In the genomic region with DNA sequence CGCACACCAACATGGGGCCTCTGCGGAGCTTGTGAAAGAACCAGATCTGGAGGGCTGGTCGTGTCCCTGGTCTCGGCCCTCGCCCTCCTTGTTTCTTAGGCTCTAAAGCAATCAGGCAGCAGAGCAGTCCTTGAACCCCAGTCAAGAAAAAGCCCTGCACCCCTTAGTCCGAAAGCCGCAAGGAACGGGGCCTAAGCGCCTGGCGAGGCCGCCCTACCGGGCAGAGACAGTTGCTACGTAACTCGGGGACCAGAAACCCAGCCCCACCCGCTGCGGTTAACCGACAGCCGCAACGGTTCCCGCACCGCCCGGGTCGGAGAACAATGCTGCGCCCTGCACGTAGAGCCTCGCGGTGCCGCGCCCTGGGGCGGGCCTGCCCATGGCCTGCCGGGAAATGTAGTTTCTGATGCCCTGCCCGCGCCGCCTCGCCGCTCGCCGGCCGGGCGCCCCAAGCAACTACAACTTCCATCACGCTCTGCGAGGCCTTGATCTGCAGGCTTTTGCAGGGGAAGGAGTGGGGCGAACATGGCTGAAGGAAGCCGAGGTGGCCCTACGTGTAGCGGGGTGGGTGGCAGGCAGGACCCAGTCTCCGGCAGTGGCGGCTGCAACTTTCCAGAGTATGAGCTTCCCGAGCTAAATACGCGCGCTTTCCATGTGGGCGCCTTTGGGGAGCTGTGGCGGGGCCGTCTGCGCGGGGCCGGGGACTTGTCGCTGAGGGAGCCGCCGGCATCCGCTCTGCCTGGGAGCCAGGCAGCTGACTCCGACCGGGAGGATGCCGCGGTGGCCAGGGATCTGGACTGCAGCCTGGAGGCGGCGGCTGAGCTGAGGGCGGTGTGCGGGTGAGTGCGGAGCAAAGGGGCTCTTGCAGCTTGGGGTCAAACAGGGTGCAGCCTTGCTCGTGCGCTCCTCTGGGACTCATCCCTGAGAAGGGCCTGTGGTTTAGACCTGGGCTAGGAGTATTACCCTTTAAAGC, we compare ENCODE assay signal across 1 cellular context.
TF ChIP-seq lines count a peak whose summit lies in the region.

A gene (plus strand): TSS at position 522 of the 973 bp plus-strand sequence. CDS start 4 bp downstream, at position 526.

TF ChIP-seq in K562, 482 proteins besides CTCF, POLR2A, EP300 and RAD21 (continued from another document and continues in another):
- TF ChIP-seq, protein P1, sequence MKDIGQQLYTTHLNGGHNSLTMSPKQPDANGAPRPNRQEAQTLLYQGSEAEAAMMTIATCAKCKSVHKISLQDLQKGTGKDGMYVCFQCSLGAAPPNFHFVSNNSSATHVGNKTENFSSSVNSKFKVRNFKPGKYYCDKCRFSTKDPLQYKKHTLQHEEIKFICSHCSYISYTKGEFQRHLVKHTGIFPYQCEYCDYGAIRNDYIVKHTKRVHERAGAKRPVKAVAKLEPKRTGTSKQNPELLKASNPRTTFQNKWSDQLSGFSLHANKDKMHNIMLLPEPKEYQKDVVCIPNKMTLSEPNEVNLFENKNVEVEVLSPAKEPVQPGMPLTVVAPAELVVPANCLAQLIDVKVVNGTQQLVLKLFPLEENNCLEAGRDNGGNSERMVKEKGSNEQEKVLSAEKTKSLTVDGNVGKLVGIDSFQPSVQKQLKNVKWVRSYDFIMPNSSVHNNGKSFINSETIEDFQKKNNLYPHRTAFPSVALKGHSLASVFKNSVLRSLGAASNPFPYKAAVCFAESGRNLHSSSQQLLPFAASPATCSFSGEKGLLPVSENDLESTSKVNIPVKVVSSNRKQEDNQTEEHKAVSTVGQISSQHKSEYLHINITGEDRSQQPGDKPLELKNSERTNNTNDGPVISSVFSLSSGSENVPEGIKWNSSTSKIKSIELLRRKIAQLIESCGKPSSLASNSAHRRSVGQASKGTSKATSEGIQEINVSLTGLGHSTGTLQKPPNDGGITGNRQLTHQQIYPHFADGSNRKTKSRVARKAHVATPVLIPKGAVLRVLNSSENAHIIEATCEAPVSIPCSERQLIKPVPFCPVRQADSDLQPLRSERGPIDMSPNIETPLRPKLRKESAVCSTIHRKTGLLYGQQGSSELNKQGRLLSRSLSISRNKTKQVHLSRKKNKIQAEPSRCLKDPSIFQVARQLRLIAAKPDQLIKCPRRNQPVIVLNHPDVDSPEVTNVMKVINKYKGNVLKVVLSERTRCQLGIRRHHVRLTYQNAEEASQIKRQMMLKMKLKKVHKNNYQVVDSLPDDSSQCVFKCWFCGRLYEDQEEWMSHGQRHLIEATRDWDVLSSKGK (CRISPR knock-in tag; IDR thresholded peaks at IDR 0.05): no peak
- TF ChIP-seq TCF3 (CRISPR knock-in tag; IDR thresholded peaks at IDR 0.05) (0 out of 2 replicates have a peak, but pooled peaks have one; percentile 16), FOXA1 (IDR thresholded peaks at IDR 0.05; ENCODE audit: borderline replicate concordance) (no peak), GABPB1 (CRISPR knock-in tag; IDR thresholded peaks at IDR 0.05) (0 out of 2 replicates have a peak, but pooled peaks have one; percentile 41), ZNF24 (IDR thresholded peaks at IDR 0.05) (0 out of 2 replicates have a peak, but pooled peaks have one; percentile 63), NRF1 (conservative IDR thresholded peaks at IDR 0.05 in 1 of 2, IDR thresholded peaks at IDR 0.05 in 1 of 2) (peak; percentile 70 to 77), RBFOX2 (IDR thresholded peaks at IDR 0.05; ENCODE audit: low read depth, low read length) (peak; percentile 84), SUPT5H (IDR thresholded peaks at IDR 0.05) (peak; percentile 63; the same call in 1 of the 2 replicates), TOE1 (IDR thresholded peaks at IDR 0.05; ENCODE audit: borderline replicate concordance) (no peak), TOE1 (CRISPR knock-in tag; IDR thresholded peaks at IDR 0.05; ENCODE audit: borderline replicate concordance, low read depth) (no peak), MYC (IDR thresholded peaks at IDR 0.05; ENCODE audit: low read depth, low read length) (peak; percentile 80; the same call in 1 of the 2 replicates), MYC (CRISPR knock-in tag; IDR thresholded peaks at IDR 0.05; ENCODE audit: borderline replicate concordance, low read depth) (no peak), RBM14 (IDR thresholded peaks at IDR 0.05; ENCODE audit: borderline replicate concordance, insufficient read depth, low read depth, low read length) (no peak), ATF7 (IDR thresholded peaks at IDR 0.05) (peak; percentile 73), PCBP2 (IDR thresholded peaks at IDR 0.05; ENCODE audit: low read depth, low read length, poor library complexity, severe bottlenecking) (no peak), C11orf30 (IDR thresholded peaks at IDR 0.05; ENCODE audit: low read depth) (peak; percentile 50), SRSF9 (IDR thresholded peaks at IDR 0.05; ENCODE audit: borderline replicate concordance, low read depth, low read length) (no peak), SMARCA5 (IDR thresholded peaks at IDR 0.05) (no peak), SP2 (IDR thresholded peaks at IDR 0.05; ENCODE audit: extremely low read depth, low read depth, low read length, poor library complexity, severe bottlenecking) (no peak), TAF7 (tag; IDR thresholded peaks at IDR 0.05) (peak; percentile 62; the same call in 1 of the 2 replicates), HMG20B (CRISPR knock-in tag; IDR thresholded peaks at IDR 0.05) (no peak), RBM22 (IDR thresholded peaks at IDR 0.05; ENCODE audit: low read depth, low read length, poor library complexity, severe bottlenecking) (no peak), FOS (IDR thresholded peaks at IDR 0.05; ENCODE audit: extremely low read depth, insufficient read length) (no peak), ZNF311 (CRISPR knock-in tag; IDR thresholded peaks at IDR 0.05) (no peak), NR2C2 (CRISPR knock-in tag; IDR thresholded peaks at IDR 0.05) (no peak), NR2C2 (tag; IDR thresholded peaks at IDR 0.05) (peak; percentile 89), CHD2 (IDR thresholded peaks at IDR 0.05; ENCODE audit: low read depth, low read length) (peak; percentile 88), NCOA1 (IDR thresholded peaks at IDR 0.05; ENCODE audit: low read depth) (no peak)
- TF ChIP-seq, protein P2, sequence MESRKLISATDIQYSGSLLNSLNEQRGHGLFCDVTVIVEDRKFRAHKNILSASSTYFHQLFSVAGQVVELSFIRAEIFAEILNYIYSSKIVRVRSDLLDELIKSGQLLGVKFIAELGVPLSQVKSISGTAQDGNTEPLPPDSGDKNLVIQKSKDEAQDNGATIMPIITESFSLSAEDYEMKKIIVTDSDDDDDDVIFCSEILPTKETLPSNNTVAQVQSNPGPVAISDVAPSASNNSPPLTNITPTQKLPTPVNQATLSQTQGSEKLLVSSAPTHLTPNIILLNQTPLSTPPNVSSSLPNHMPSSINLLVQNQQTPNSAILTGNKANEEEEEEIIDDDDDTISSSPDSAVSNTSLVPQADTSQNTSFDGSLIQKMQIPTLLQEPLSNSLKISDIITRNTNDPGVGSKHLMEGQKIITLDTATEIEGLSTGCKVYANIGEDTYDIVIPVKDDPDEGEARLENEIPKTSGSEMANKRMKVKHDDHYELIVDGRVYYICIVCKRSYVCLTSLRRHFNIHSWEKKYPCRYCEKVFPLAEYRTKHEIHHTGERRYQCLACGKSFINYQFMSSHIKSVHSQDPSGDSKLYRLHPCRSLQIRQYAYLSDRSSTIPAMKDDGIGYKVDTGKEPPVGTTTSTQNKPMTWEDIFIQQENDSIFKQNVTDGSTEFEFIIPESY (CRISPR knock-in tag; IDR thresholded peaks at IDR 0.05): peak; percentile 79
- TF ChIP-seq, protein P3, sequence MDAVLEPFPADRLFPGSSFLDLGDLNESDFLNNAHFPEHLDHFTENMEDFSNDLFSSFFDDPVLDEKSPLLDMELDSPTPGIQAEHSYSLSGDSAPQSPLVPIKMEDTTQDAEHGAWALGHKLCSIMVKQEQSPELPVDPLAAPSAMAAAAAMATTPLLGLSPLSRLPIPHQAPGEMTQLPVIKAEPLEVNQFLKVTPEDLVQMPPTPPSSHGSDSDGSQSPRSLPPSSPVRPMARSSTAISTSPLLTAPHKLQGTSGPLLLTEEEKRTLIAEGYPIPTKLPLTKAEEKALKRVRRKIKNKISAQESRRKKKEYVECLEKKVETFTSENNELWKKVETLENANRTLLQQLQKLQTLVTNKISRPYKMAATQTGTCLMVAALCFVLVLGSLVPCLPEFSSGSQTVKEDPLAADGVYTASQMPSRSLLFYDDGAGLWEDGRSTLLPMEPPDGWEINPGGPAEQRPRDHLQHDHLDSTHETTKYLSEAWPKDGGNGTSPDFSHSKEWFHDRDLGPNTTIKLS (IDR thresholded peaks at IDR 0.05; ENCODE audit: borderline replicate concordance, low read depth): peak; percentile 80
- TF ChIP-seq, protein P4, sequence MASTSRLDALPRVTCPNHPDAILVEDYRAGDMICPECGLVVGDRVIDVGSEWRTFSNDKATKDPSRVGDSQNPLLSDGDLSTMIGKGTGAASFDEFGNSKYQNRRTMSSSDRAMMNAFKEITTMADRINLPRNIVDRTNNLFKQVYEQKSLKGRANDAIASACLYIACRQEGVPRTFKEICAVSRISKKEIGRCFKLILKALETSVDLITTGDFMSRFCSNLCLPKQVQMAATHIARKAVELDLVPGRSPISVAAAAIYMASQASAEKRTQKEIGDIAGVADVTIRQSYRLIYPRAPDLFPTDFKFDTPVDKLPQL (IDR thresholded peaks at IDR 0.05; ENCODE audit: extremely low read depth, insufficient read length): no peak
- TF ChIP-seq, protein P5, sequence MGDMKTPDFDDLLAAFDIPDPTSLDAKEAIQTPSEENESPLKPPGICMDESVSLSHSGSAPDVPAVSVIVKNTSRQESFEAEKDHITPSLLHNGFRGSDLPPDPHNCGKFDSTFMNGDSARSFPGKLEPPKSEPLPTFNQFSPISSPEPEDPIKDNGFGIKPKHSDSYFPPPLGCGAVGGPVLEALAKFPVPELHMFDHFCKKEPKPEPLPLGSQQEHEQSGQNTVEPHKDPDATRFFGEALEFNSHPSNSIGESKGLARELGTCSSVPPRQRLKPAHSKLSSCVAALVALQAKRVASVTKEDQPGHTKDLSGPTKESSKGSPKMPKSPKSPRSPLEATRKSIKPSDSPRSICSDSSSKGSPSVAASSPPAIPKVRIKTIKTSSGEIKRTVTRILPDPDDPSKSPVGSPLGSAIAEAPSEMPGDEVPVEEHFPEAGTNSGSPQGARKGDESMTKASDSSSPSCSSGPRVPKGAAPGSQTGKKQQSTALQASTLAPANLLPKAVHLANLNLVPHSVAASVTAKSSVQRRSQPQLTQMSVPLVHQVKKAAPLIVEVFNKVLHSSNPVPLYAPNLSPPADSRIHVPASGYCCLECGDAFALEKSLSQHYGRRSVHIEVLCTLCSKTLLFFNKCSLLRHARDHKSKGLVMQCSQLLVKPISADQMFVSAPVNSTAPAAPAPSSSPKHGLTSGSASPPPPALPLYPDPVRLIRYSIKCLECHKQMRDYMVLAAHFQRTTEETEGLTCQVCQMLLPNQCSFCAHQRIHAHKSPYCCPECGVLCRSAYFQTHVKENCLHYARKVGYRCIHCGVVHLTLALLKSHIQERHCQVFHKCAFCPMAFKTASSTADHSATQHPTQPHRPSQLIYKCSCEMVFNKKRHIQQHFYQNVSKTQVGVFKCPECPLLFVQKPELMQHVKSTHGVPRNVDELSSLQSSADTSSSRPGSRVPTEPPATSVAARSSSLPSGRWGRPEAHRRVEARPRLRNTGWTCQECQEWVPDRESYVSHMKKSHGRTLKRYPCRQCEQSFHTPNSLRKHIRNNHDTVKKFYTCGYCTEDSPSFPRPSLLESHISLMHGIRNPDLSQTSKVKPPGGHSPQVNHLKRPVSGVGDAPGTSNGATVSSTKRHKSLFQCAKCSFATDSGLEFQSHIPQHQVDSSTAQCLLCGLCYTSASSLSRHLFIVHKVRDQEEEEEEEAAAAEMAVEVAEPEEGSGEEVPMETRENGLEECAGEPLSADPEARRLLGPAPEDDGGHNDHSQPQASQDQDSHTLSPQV (IDR thresholded peaks at IDR 0.05): peak; percentile 62; the same call in 1 of the 2 replicates
- TF ChIP-seq, protein P6, sequence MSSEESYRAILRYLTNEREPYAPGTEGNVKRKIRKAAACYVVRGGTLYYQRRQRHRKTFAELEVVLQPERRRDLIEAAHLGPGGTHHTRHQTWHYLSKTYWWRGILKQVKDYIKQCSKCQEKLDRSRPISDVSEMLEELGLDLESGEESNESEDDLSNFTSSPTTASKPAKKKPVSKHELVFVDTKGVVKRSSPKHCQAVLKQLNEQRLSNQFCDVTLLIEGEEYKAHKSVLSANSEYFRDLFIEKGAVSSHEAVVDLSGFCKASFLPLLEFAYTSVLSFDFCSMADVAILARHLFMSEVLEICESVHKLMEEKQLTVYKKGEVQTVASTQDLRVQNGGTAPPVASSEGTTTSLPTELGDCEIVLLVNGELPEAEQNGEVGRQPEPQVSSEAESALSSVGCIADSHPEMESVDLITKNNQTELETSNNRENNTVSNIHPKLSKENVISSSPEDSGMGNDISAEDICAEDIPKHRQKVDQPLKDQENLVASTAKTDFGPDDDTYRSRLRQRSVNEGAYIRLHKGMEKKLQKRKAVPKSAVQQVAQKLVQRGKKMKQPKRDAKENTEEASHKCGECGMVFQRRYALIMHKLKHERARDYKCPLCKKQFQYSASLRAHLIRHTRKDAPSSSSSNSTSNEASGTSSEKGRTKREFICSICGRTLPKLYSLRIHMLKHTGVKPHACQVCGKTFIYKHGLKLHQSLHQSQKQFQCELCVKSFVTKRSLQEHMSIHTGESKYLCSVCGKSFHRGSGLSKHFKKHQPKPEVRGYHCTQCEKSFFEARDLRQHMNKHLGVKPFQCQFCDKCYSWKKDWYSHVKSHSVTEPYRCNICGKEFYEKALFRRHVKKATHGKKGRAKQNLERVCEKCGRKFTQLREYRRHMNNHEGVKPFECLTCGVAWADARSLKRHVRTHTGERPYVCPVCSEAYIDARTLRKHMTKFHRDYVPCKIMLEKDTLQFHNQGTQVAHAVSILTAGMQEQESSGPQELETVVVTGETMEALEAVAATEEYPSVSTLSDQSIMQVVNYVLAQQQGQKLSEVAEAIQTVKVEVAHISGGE (CRISPR knock-in tag; IDR thresholded peaks at IDR 0.05): peak in 1 of 3 experiments; percentile 73; a peak in 2 of 6 replicates
- TF ChIP-seq, protein P7, sequence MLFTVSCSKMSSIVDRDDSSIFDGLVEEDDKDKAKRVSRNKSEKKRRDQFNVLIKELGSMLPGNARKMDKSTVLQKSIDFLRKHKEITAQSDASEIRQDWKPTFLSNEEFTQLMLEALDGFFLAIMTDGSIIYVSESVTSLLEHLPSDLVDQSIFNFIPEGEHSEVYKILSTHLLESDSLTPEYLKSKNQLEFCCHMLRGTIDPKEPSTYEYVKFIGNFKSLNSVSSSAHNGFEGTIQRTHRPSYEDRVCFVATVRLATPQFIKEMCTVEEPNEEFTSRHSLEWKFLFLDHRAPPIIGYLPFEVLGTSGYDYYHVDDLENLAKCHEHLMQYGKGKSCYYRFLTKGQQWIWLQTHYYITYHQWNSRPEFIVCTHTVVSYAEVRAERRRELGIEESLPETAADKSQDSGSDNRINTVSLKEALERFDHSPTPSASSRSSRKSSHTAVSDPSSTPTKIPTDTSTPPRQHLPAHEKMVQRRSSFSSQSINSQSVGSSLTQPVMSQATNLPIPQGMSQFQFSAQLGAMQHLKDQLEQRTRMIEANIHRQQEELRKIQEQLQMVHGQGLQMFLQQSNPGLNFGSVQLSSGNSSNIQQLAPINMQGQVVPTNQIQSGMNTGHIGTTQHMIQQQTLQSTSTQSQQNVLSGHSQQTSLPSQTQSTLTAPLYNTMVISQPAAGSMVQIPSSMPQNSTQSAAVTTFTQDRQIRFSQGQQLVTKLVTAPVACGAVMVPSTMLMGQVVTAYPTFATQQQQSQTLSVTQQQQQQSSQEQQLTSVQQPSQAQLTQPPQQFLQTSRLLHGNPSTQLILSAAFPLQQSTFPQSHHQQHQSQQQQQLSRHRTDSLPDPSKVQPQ (CRISPR knock-in tag; IDR thresholded peaks at IDR 0.05; ENCODE audit: borderline replicate concordance): no peak
